Comparison of ENCODE assay signal across 18 cellular contexts in genomic region chr18:50143295-50143694, GRCh38. TPM values are rescaled to one million over a fixed set of nuclear protein-coding genes. Genes with fewer than 3 reads are reported as not detected.
DNase-seq lines count a peak whose midpoint lies in the region; ATAC-seq, FAIRE-seq and TF ChIP-seq lines count a peak whose summit lies in the region.
"Had no signal": no experiment of that assay in that cellular context is flagged by ENCODE, and none has a peak within 500 bp of the region (broad histone marks: within the 10 kb centered on the region; RNA-seq: fewer than 3 reads in every experiment).

No MANE protein-coding gene starts in this region.

- no peak overlapping the region for H3K4me2 ChIP-seq in astrocyte (ENCODE audit: low read length)

- H3K36me3 ChIP-seq in breast epithelium (no peaks in the 10 kb centered on the region), astrocyte (ENCODE audit: insufficient read depth, low read length) (no peaks in the 10 kb centered on the region), small intestine (ENCODE audit: control insufficient read depth in 2 of 2, insufficient read depth in 2 of 2, low read length in 2 of 2) (no peaks in the 10 kb centered on the region)

- H2AFZ ChIP-seq in astrocyte (ENCODE audit: low read depth, low read length): no peak overlapping the region

- FAIRE-seq in astrocyte (lab: Jason Lieb, UNC) (no peak), small intestine (lab: Jason Lieb, UNC) (no peak)
- FAIRE-seq: G401.6, GM12892 had no signal

- WGBS in small intestine, 3 donors: 74 to 94% (median 85%) methylated on average over 3 of the region's 3 CpGs

- H3K27ac Mint-ChIP-seq in MCF 10A (ENCODE audit: low read depth, unreplicated experiment): no peak overlapping the region
- peak overlapping the region; percentile 15 for H3K27ac Mint-ChIP-seq in astrocyte (ENCODE audit: unreplicated experiment)
- H3K27ac Mint-ChIP-seq in type B pancreatic cell: peak overlapping the region; percentile 3
- H3K27ac Mint-ChIP-seq: CD14-positive monocyte had no signal

- H3K4me3 Mint-ChIP-seq in MCF 10A (ENCODE audit: unreplicated experiment) (no peak overlapping the region), astrocyte (ENCODE audit: unreplicated experiment) (no peak overlapping the region), type B pancreatic cell (no peak overlapping the region)
- H3K4me3 Mint-ChIP-seq: CD14-positive monocyte had no signal

- H3K9me3 Mint-ChIP-seq in MCF 10A (ENCODE audit: unreplicated experiment): no peaks in the 10 kb centered on the region
- H3K9me3 Mint-ChIP-seq in astrocyte (ENCODE audit: unreplicated experiment): no peaks in the 10 kb centered on the region
- no peaks in the 10 kb centered on the region for H3K9me3 Mint-ChIP-seq in type B pancreatic cell

- H3K4me1 ChIP-seq in breast epithelium (no peaks in the 10 kb centered on the region), astrocyte (ENCODE audit: insufficient read depth, low read length) (peaks cover 7% of the 10 kb centered on the region), foreskin keratinocyte (peaks cover 14% of the 10 kb centered on the region), small intestine (ENCODE audit: control insufficient read depth in 2 of 2, insufficient read depth in 1 of 2, low read depth in 1 of 2, low read length in 1 of 2) (peaks cover 2 to 15% of the 10 kb centered on the region in 2 donors)

- H3K4me3 ChIP-seq in breast epithelium (no peak overlapping the region), astrocyte (ENCODE audit: insufficient read depth, low read depth, low read length) (no peak overlapping the region), dorsolateral prefrontal cortex (no peak overlapping the region), small intestine (ENCODE audit: low read depth in 1 of 2, low read length in 2 of 2) (no peak overlapping the region)

- H3K27me3 ChIP-seq in breast epithelium: no peaks in the 10 kb centered on the region
- peaks cover 26% of the 10 kb centered on the region for H3K27me3 ChIP-seq in astrocyte (ENCODE audit: insufficient read depth, low read length)
- peaks cover 39% of the 10 kb centered on the region for H3K27me3 ChIP-seq in foreskin keratinocyte
- peaks cover 0 to 15% (median 0%) of the 10 kb centered on the region in 45 donors for H3K27me3 ChIP-seq in dorsolateral prefrontal cortex
- H3K27me3 ChIP-seq in small intestine (ENCODE audit: control insufficient read depth in 2 of 2, insufficient read depth in 2 of 2, low read length in 2 of 2): peaks cover 0 to 2% of the 10 kb centered on the region in 2 donors

- TF ChIP-seq CTCF in MCF 10A (IDR thresholded peaks at IDR 0.05; ENCODE audit: unreplicated experiment) (no peak), breast epithelium (IDR thresholded peaks at IDR 0.05) (no peak), astrocyte (IDR thresholded peaks at IDR 0.05; ENCODE audit: insufficient read depth, low read depth, low read length) (no peak), foreskin keratinocyte (conservative IDR thresholded peaks at IDR 0.05) (peak; percentile 40), type B pancreatic cell (conservative IDR thresholded peaks at IDR 0.05) (no peak), dorsolateral prefrontal cortex (IDR thresholded peaks at IDR 0.05 in 54 of 56, conservative IDR thresholded peaks at IDR 0.05 in 2 of 56; ENCODE audit: low read depth in 1 of 56, partially characterized antibody in 56 of 56) (no peak)

- intact Hi-C loops in MCF 10A (cut with micrococcal nuclease): loop anchor here (5.0 kb wide), 1 partner anchor 49 kb away; no protein-coding TSS in a partner anchor
- intact Hi-C loops in breast epithelium (cut with DNase I; ENCODE audit: low total_unique reads): no loop called here
- intact Hi-C loops in dorsolateral prefrontal cortex (cut with DNase I): no loop called here

- no peaks in the 10 kb centered on the region for H3K79me2 ChIP-seq in astrocyte (ENCODE audit: insufficient read depth, low read length)

- no peaks in the 10 kb centered on the region for H3K9me3 ChIP-seq in breast epithelium
- no peaks in the 10 kb centered on the region for H3K9me3 ChIP-seq in astrocyte (ENCODE audit: insufficient read depth, low read depth, low read length)
- H3K9me3 ChIP-seq in small intestine (ENCODE audit: control insufficient read depth, low read depth): no peaks in the 10 kb centered on the region

- CTCF ChIA-PET in MCF 10A (lab: Yijun Ruan, JAX): interaction anchor here (0.6 kb wide), 1 partner anchor 93 kb away, joined by 3 read pairs; no protein-coding TSS in a partner anchor

- H3K27ac ChIP-seq in breast epithelium (peak overlapping the region in 1 of 2 donors; percentile 27), astrocyte (ENCODE audit: low read depth, low read length) (peak overlapping the region; percentile 16), foreskin keratinocyte (peak overlapping the region; percentile 36), dorsolateral prefrontal cortex (no peak overlapping the region), small intestine (ENCODE audit: low read depth in 1 of 2, low read length in 1 of 2) (no peak overlapping the region)
- H3K27ac ChIP-seq: HL-60 had no signal

- POLR2A ChIA-PET in MCF 10A (lab: Yijun Ruan, JAX): interaction anchor here (0.5 to 2.0 kb wide), 6 partner anchors 19 to 419 kb away, joined by 3 to 12 read pairs (median 4); partner anchors contain the start of gene MYO5B

- DNase-seq in MCF 10A (ENCODE audit: unreplicated experiment) (peak; percentile 9), breast epithelium (ENCODE audit: low spot score in 2 of 2) (no peak), astrocyte (ENCODE audit: low read depth) (peak; percentile 18), foreskin keratinocyte (no peak), type B pancreatic cell (ENCODE audit: extremely low spot score, unreplicated experiment) (no peak), dorsolateral prefrontal cortex (no peak), epidermal melanocyte (ENCODE audit: insufficient read length, low spot score) (no peak), small intestine (no peak)
- DNase-seq: COR-L47, DMS79, KBM-7, NCI-H1092, NCI-H446, NCI-H774 had no signal

- H4K20me1 ChIP-seq in astrocyte (ENCODE audit: insufficient read depth, low read length): no peaks in the 10 kb centered on the region

- ATAC-seq in foreskin keratinocyte: peak; percentile 57

- no peaks in the 10 kb centered on the region for H3K27me3 Mint-ChIP-seq in MCF 10A (ENCODE audit: insufficient read depth, unreplicated experiment)
- H3K27me3 Mint-ChIP-seq in astrocyte (ENCODE audit: low read depth, unreplicated experiment): no peaks in the 10 kb centered on the region
- no peaks in the 10 kb centered on the region for H3K27me3 Mint-ChIP-seq in type B pancreatic cell

- H3K4me1 Mint-ChIP-seq in MCF 10A (ENCODE audit: insufficient read depth, unreplicated experiment) (peaks cover 19% of the 10 kb centered on the region), astrocyte (ENCODE audit: low read depth, unreplicated experiment) (peaks cover 6% of the 10 kb centered on the region), type B pancreatic cell (ENCODE audit: unreplicated experiment) (peaks cover 14% of the 10 kb centered on the region)
- H3K4me1 Mint-ChIP-seq: CD14-positive monocyte had no signal

- H3K36me3 Mint-ChIP-seq in MCF 10A (ENCODE audit: insufficient read depth, unreplicated experiment) (no peaks in the 10 kb centered on the region), astrocyte (ENCODE audit: low read depth, unreplicated experiment) (no peaks in the 10 kb centered on the region), type B pancreatic cell (no peaks in the 10 kb centered on the region)
- H3K36me3 Mint-ChIP-seq: CD14-positive monocyte had no signal

- no TSS peak for BruUV-seq in MCF 10A (replicated peaks; lab: Mats Ljungman, UMichigan)

- TF ChIP-seq POLR2A in breast epithelium (IDR thresholded peaks at IDR 0.05): no peak

- no peak overlapping the region for H3K9ac ChIP-seq in astrocyte (ENCODE audit: low read length)

RNA-seq across cellular contexts. Expression of gene MYO5B, which starts 51.7 kb away (rescaled TPM):
- 25.9 and 26.7 TPM in 2 replicates for total RNA-seq in MCF 10A (2022)
- 10 to 100 TPM in 2 of 3 donors, 1 to 10 TPM in 1; 2.4 to 53.1 (median 22.0) TPM for total RNA-seq in breast epithelium
- total RNA-seq in astrocyte: 7.2 and 8.3 TPM in 2 replicates
- total RNA-seq in foreskin keratinocyte: 6.8 and 8.4 TPM in 2 replicates
- 4.7 and 5.3 TPM in 2 replicates for polyA plus RNA-seq in foreskin keratinocyte
- 51.7 and 130 TPM in 2 replicates for total RNA-seq in type B pancreatic cell (ENCODE audit: low replicate concordance)
- total RNA-seq in dorsolateral prefrontal cortex: 10 to 100 TPM in 5 of 120 experiments, 1 to 10 TPM in 115; 1.7 to 12.2 (median 5.1) TPM
- polyA plus RNA-seq in small intestine: 100 to 1,000 TPM in 2 of 3 donors, 10 to 100 TPM in 1; 45.0 to 185 (median 133) TPM
- polyA plus RNA-seq: CD14-positive monocyte had no signal

Comparison
In these comparisons a context has a peak if more than half of its experiments do, and no peak if none do; other contexts are left out.
1. DNase-seq: peak in MCF 10A (single experiment) and astrocyte (single experiment); none in breast epithelium (0 of 2), foreskin keratinocyte (0 of 2), type B pancreatic cell (single experiment), dorsolateral prefrontal cortex (0 of 10), epidermal melanocyte (single experiment) and small intestine (single experiment).
2. H3K27ac ChIP-seq: peak in astrocyte (single experiment) and foreskin keratinocyte (single experiment); none in dorsolateral prefrontal cortex (0 of 59) and small intestine (0 of 2).